ENCODE assay signal across 1 cellular context in genomic region chr14:34023824-34024767, GRCh38.
TF ChIP-seq lines count a peak whose summit lies in the region.

No MANE protein-coding gene starts in this region.

TF ChIP-seq in GM23338, 12 proteins besides CTCF, POLR2A, EP300 and RAD21 (continued from another document):
- TF ChIP-seq REST (IDR thresholded peaks at IDR 0.05; ENCODE audit: unreplicated experiment) (no peak), ZNF331 (CRISPR knock-in tag; IDR thresholded peaks at IDR 0.05; ENCODE audit: low read depth) (no peak), POLR2AphosphoS5 (IDR thresholded peaks at IDR 0.05; ENCODE audit: low read depth) (no peak), JUNB (IDR thresholded peaks at IDR 0.05; ENCODE audit: unreplicated experiment) (no peak), ZNF462 (CRISPR knock-in tag; IDR thresholded peaks at IDR 0.05) (no peak)
